In the genomic region with DNA sequence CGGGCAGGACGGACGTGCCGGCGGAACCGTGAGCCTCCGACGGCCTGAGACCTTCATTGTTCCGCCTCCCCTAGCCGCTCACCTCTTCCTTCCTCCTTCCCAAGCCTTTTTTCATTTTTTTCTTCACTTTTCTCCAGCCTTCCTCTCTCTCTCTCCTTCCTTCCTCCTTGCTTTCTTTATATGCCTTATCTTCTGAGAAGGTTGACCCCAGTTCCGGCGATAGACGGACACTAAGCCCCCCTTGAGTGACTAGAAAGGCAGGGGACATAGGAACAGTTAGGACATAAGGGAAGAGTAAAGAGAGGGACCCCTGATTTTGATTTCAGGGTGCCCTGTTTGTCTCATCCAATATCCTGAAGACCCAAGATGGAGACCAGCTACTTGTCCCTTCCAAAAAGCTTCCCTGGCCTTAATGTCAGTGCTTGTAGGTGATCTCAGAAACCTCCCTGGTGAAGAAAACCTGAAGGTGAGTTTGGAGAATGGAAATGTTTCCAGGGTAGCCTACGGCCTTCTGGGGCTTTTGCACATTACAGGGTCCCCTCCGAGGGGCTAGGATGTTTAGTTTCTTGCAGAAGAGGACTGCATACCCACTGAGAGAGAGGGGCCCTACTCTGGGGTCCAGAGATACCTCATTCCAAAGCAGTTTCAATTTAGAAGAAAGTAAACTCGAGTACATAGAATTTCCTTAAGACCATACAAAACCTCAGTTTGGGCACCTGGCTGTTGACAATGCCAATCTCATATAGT, we compare ENCODE assay signal across 8 cellular contexts. TPM values are rescaled to one million over a fixed set of nuclear protein-coding genes. Genes with fewer than 3 reads are reported as not detected.
DNase-seq lines count a peak whose midpoint lies in the region; ATAC-seq and TF ChIP-seq lines count a peak whose summit lies in the region.

No MANE protein-coding gene starts in this region.

- H3K4me3 ChIP-seq in GM12875 (ENCODE audit: low read depth, low read length) (peak overlapping the region; percentile 30), SJCRH30 (peak overlapping the region; percentile 57), esophagus (ENCODE audit: low read depth in 1 of 2, low read length in 2 of 2) (peak overlapping the region; percentile 60 to 89), prostate gland (peak overlapping the region; percentile 54 to 58)

- H3K27me3 ChIP-seq in SJCRH30 = no peaks in the 10 kb centered on the region
- no peaks in the 10 kb centered on the region for H3K27me3 ChIP-seq in esophagus (ENCODE audit: control insufficient read depth in 1 of 2, insufficient read depth in 2 of 2, low read length in 2 of 2)
- H3K27me3 ChIP-seq in prostate gland (replicated peaks; ENCODE audit: insufficient read depth) = no peaks in the 10 kb centered on the region

- no peak for TF ChIP-seq CTCF in GM12875 (IDR thresholded peaks at IDR 0.05; ENCODE audit: borderline replicate concordance, insufficient read depth, low read depth, low read length)
- no peak for TF ChIP-seq CTCF in prostate gland (IDR thresholded peaks at IDR 0.05)

- H3K4me1 ChIP-seq in SJCRH30 (no peaks in the 10 kb centered on the region), esophagus (ENCODE audit: control insufficient read depth in 2 of 2, insufficient read depth in 2 of 2, low read length in 1 of 2) (peaks cover 0 to 16% of the 10 kb centered on the region in 2 donors), prostate gland (replicated peaks) (peaks cover 6% of the 10 kb centered on the region)

- DNase-seq in SJCRH30 (no peak), prostate gland (ENCODE audit: low spot score) (no peak), NCI-H748 treated with DMSO at 0.1 percent for 48 hours (lab: John Stamatoyannopoulos, UW) (no peak), NCI-H2107 treated with DMSO at 0.1 percent for 48 hours (lab: John Stamatoyannopoulos, UW; ENCODE audit: unreplicated experiment) (no peak), hypothalamus (lab: John Stamatoyannopoulos, UW) (no peak)

- H3K9me3 ChIP-seq in SJCRH30 (replicated peaks) = no peaks in the 10 kb centered on the region
- no peaks in the 10 kb centered on the region for H3K9me3 ChIP-seq in esophagus (ENCODE audit: control insufficient read depth in 2 of 2, insufficient read depth in 1 of 2, low read depth in 1 of 2, low read length in 1 of 2)
- no peaks in the 10 kb centered on the region for H3K9me3 ChIP-seq in prostate gland

- H3K27ac ChIP-seq in SJCRH30 (peak overlapping the region; percentile 84), esophagus (ENCODE audit: low read depth in 2 of 2, low read length in 1 of 2) (peak overlapping the region; percentile 76 to 82), prostate gland (peak overlapping the region; percentile 95 to 96)

- WGBS in esophagus, 2 donors = 22 to 23% methylated on average over 16 of the region's 16 CpGs
- 23% methylated on average over 16 of the region's 16 CpGs for WGBS in prostate gland

- intact Hi-C loops in prostate gland (cut with DNase I) = loop anchor here (5.0 to 10.0 kb wide), 5 partner anchors 101 to 734 kb away; a partner anchor contains a TSS

- no peak for TF ChIP-seq POLR2A in prostate gland (IDR thresholded peaks at IDR 0.05)

- ATAC-seq in HG02970 (IDR thresholded peaks at IDR 0.05; ENCODE audit: low FRiP score, unreplicated experiment) = no peak

- H3K36me3 ChIP-seq in SJCRH30 (no peaks in the 10 kb centered on the region), esophagus (ENCODE audit: control insufficient read depth in 2 of 2, insufficient read depth in 2 of 2, low read length in 1 of 2) (peaks cover 0 to 2% of the 10 kb centered on the region in 2 donors), prostate gland (no peaks in the 10 kb centered on the region)

RNA-seq across cellular contexts. Expression of a gene that starts 3.5 kb away (rescaled TPM):
- total RNA-seq in SJCRH30 (2014; rRNA removed; shearing (Covaris generic)) = 2.2 and 2.3 TPM in 2 replicates
- polyA plus RNA-seq in esophagus = 10 to 100 TPM; 33.9 to 52.1 TPM
- 10 to 100 TPM; 20.4 to 33.7 TPM for total RNA-seq in prostate gland

RNA-seq across cellular contexts. Expression of a gene that starts 14.4 kb away (rescaled TPM):
- total RNA-seq in SJCRH30 (2014; rRNA removed; shearing (Covaris generic)) = 31.8 and 34.7 TPM in 2 replicates
- 10 to 100 TPM in 1 of 2 donors, 1 to 10 TPM in 1; 8.5 to 12.1 TPM for polyA plus RNA-seq in esophagus
- 10 to 100 TPM; 35.9 to 56.7 TPM for total RNA-seq in prostate gland
